8 cellular contexts compared by ENCODE assay signal in the genomic region with DNA sequence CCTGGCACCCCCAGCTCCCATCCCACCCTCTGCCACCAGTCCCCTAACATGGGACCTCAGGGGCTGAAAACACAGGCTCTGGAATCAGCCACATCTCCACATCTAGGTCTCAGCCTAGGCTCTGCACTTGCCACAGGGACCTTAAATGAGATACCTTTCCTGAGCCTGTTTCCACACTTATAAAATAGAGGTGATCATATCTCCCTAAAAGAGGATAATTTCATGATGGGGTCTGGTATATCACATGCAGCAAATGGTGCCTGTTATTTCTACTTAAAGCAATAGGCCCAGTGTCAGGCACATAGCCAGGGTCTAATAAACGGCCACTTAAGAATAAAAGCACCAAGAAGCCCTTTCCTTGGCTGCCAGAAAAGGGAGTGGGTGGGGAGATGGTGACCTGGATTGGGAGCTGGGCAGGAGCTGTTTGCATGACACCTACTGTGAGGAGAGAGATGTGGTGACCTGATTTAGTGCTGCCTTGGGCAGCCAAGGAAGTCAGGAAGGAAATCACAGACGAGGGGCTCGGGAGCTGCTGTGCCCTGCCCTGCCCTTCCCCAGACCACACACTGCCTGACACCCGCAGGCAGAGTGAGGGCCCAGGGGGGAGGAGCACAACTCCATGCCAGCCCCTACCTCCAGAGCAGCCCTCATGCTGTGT.
DNase-seq lines count a peak whose midpoint lies in the region; ATAC-seq, FAIRE-seq and TF ChIP-seq lines count a peak whose summit lies in the region.

No MANE protein-coding gene starts in this region.

- FAIRE-seq in kidney (lab: Jason Lieb, UNC), result no peak

- peak overlapping the region; percentile 94 for H3K27ac Mint-ChIP-seq in activated CD8-positive, alpha-beta T cell treated with anti-CD3 and anti-CD28 coated beads for 36 hours

- H3K4me3 Mint-ChIP-seq in activated CD8-positive, alpha-beta T cell treated with anti-CD3 and anti-CD28 coated beads for 36 hours, result peak overlapping the region; percentile 79

- DNase-seq in activated gamma-delta T cell (lab: John Stamatoyannopoulos, UW) (peak; percentile 25), activated gamma-delta T cell treated with Interleukin-2 at 50 U/mL for 16 hours (no peak), kidney (no peak), dedifferentiated amniotic fluid mesenchymal stem cell (ENCODE audit: extremely low spot score) (no peak)
- peak; percentile 20 for DNase-seq in activated CD8-positive, alpha-beta T cell treated with anti-CD3 and anti-CD28 coated beads for 36 hours

- H3K27ac ChIP-seq in kidney (ENCODE audit: low read depth in 2 of 2, low read length in 2 of 2) (peak overlapping the region; percentile 96 to 97), temporal lobe (ENCODE audit: low read depth, low read length) (peak overlapping the region; percentile 78)

- POLR2A ChIA-PET in activated CD8-positive, alpha-beta T cell treated with anti-CD3 and anti-CD28 coated beads for 36 hours (lab: Charles Lee), result interaction anchor here (0.8 to 7.3 kb wide), 7 partner anchors 21 to 140 kb away, joined by 3 to 42 read pairs (median 4); no protein-coding TSS in a partner anchor

- peaks cover 76% of the 10 kb centered on the region for H3K4me1 Mint-ChIP-seq in activated CD8-positive, alpha-beta T cell treated with anti-CD3 and anti-CD28 coated beads for 36 hours (ENCODE audit: low read depth)

- H3K36me3 ChIP-seq in kidney (ENCODE audit: control insufficient read depth in 1 of 2, insufficient read depth in 2 of 2, low read length in 2 of 2), result no peaks in the 10 kb centered on the region

- intact Hi-C loops in activated CD8-positive, alpha-beta T cell treated with anti-CD3 and anti-CD28 coated beads for 36 hours (cut with micrococcal nuclease), result loop anchor here (5.0 kb wide), 2 partner anchors 40 to 65 kb away; no protein-coding TSS in a partner anchor
- intact Hi-C loops in kidney (cut with DNase I), result no loop called here

- peaks cover 37 to 47% of the 10 kb centered on the region in 2 donors for H3K4me1 ChIP-seq in kidney (ENCODE audit: control insufficient read depth in 1 of 2, insufficient read depth in 1 of 2, low read depth in 1 of 2, low read length in 2 of 2)

- H3K9ac ChIP-seq in kidney (ENCODE audit: low read length in 2 of 2), result peak overlapping the region in 1 of 2 donors; percentile 46

- H3K27me3 Mint-ChIP-seq in activated CD8-positive, alpha-beta T cell treated with anti-CD3 and anti-CD28 coated beads for 36 hours, result peaks cover 2% of the 10 kb centered on the region

- H3K4me3 ChIP-seq in kidney (ENCODE audit: low read length in 2 of 2), result no peak overlapping the region

- no peak for ATAC-seq in activated CD8-positive, alpha-beta T cell treated with anti-CD3 and anti-CD28 coated beads for 36 hours
- ATAC-seq in esophagus mucosa, result no peak
- ATAC-seq in HG03432 (IDR thresholded peaks at IDR 0.05; ENCODE audit: unreplicated experiment), result no peak

- H3K9me3 ChIP-seq in kidney (ENCODE audit: control insufficient read depth in 1 of 2, low read length in 2 of 2), result no peaks in the 10 kb centered on the region

- H3K36me3 Mint-ChIP-seq in activated CD8-positive, alpha-beta T cell treated with anti-CD3 and anti-CD28 coated beads for 36 hours (ENCODE audit: low read depth), result peaks cover 4% of the 10 kb centered on the region

- CTCF ChIA-PET in activated CD8-positive, alpha-beta T cell treated with anti-CD3 and anti-CD28 coated beads for 36 hours (lab: Charles Lee), result interaction anchor here (1.0 to 1.6 kb wide), 3 partner anchors 66 to 95 kb away, joined by 3 read pairs; no protein-coding TSS in a partner anchor

- H3K9me3 Mint-ChIP-seq in activated CD8-positive, alpha-beta T cell treated with anti-CD3 and anti-CD28 coated beads for 36 hours, result no peaks in the 10 kb centered on the region

- no peak for TF ChIP-seq CTCF in activated CD8-positive, alpha-beta T cell treated with anti-CD3 and anti-CD28 coated beads for 36 hours (IDR thresholded peaks at IDR 0.05)
- TF ChIP-seq CTCF in kidney (IDR thresholded peaks at IDR 0.05; ENCODE audit: borderline replicate concordance, extremely low read depth, insufficient read depth), result no peak

Comparison
In these comparisons a context has a peak if more than half of its experiments do, and no peak if none do; other contexts are left out.
1. DNase-seq: peak in activated gamma-delta T cell (single experiment) and activated CD8-positive, alpha-beta T cell treated with anti-CD3 and anti-CD28 coated beads for 36 hours (single experiment); none in activated gamma-delta T cell treated with Interleukin-2 at 50 U/mL for 16 hours (single experiment), kidney (single experiment) and dedifferentiated amniotic fluid mesenchymal stem cell (single experiment).